ENCODE assay signal across 8 cellular contexts in genomic region chr11:77914307-77914936, GRCh38.
DNase-seq lines count a peak whose midpoint lies in the region; ATAC-seq and TF ChIP-seq lines count a peak whose summit lies in the region.
"Not testable (repeated sequence)": the region's sequence is repeated elsewhere in the genome, so short reads cannot be mapped to it uniquely, and the experiment has no call there.

No MANE protein-coding gene starts in this region.

- ATAC-seq in body of pancreas, result peak; percentile 80

- not testable (repeated sequence) for TF ChIP-seq POLR2A in body of pancreas (IDR thresholded peaks at IDR 0.05)

- peak overlapping the region in 1 of 4 donors; percentile 54 for H3K27ac ChIP-seq in body of pancreas

- H3K36me3 ChIP-seq in body of pancreas (replicated peaks in 1 of 2; ENCODE audit: insufficient read depth in 1 of 2, low read depth in 2 of 2), result not testable (repeated sequence)

- WGBS in body of pancreas, 2 donors, result 10 to 44% methylated on average over 3 to 4 of the region's 4 CpGs

- not testable (repeated sequence) for H3K27me3 ChIP-seq in body of pancreas

- not testable (repeated sequence) for H3K4me3 ChIP-seq in body of pancreas; foreskin fibroblast (ENCODE audit: low read depth in 1 of 2, low read length in 2 of 2)

- H3K9me3 ChIP-seq in body of pancreas, result not testable (repeated sequence)

- intact Hi-C loops in body of pancreas (cut with DNase I), result not testable (repeated sequence)

- not testable (repeated sequence) for TF ChIP-seq CTCF in body of pancreas (IDR thresholded peaks at IDR 0.05); foreskin fibroblast (IDR thresholded peaks at IDR 0.05; ENCODE audit: low read depth, low read length)

- DNase-seq in AG08396 (ENCODE audit: low spot score) (peak; percentile 6), HCEC 1CT (peak; percentile 83), NCI-H2029 treated with DMSO at 0.1 percent for 48 hours (lab: John Stamatoyannopoulos, UW) (peak; percentile 89), RPMI7951 (ENCODE audit: low read depth) (peak; percentile 90), body of pancreas (peak; percentile 47 to 71 (median 62)), foreskin fibroblast (peak; percentile 73 to 86), lung microvascular endothelial cell (ENCODE audit: low read depth in 2 of 2) (peak; percentile 89 to 91), smooth muscle cell of the brain vasculature (ENCODE audit: low read depth, low spot score) (peak; percentile 80)

- H3K4me1 ChIP-seq in body of pancreas, result peaks cover 13% of the 10 kb centered on the region

Comparison
In these comparisons a context has a peak if more than half of its experiments do, and no peak if none do; other contexts are left out.
1. DNase-seq: peak in every context shown above with its lines; median percentile 90 in RPMI7951; 90 in lung microvascular endothelial cell; 89 in NCI-H2029 treated with DMSO at 0.1 percent for 48 hours; 83 in HCEC 1CT; 80 in smooth muscle cell of the brain vasculature; 80 in foreskin fibroblast; 62 in body of pancreas; 6 in AG08396.